In the genomic region with DNA sequence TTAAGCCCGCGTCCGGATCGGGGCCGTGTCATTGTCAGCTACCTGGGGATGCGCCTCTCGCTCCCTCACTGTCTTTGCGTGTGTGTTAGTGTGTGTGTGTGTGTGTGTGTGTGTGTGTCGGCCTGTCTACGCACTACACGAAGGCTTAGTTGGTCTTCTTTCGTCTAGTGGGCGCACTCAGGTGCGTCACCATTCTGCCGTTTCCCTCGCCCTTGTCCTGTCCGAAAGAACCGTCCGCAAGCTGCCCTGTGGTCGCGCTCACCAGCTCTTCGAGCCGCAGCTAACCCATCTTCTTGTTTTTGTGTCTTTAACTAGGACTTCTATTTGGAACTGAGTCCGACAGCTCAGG, we compare ENCODE assay signal across 9 cellular contexts. TPM values are rescaled to one million over a fixed set of nuclear protein-coding genes. Genes with fewer than 3 reads are reported as not detected.
A peak's percentile ranks its signal among the peaks of the same experiment; 100 is the strongest.
DNase-seq lines count a peak whose midpoint lies in the region; ATAC-seq and TF ChIP-seq lines count a peak whose summit lies in the region.
"Had no signal": no experiment of that assay in that cellular context is flagged by ENCODE, and none has a peak within 500 bp of the region (broad histone marks: within the 10 kb centered on the region; RNA-seq: fewer than 3 reads in every experiment).

No MANE protein-coding gene starts in this region.

- peaks cover 4 to 19% (median 14%) of the 10 kb centered on the region in 4 donors for H3K4me1 Mint-ChIP-seq in CD4-positive, alpha-beta memory T cell

- H3K36me3 Mint-ChIP-seq in CD4-positive, alpha-beta memory T cell, result peaks cover 0 to 10% of the 10 kb centered on the region in 2 donors

- H3K27ac ChIP-seq in CD4-positive, alpha-beta memory T cell (ENCODE audit: low read depth, low read length), result no peak overlapping the region
- no peak overlapping the region for H3K27ac ChIP-seq in esophagus muscularis mucosa (replicated peaks in 1 of 4)
- H3K27ac ChIP-seq in osteoblast (ENCODE audit: low read depth, low read length), result no peak overlapping the region
- no peak overlapping the region for H3K27ac ChIP-seq in substantia nigra (ENCODE audit: low read depth, low read length, poor library complexity, severe bottlenecking)

- H4K20me1 ChIP-seq in osteoblast (ENCODE audit: insufficient read depth, low read length), result no peaks in the 10 kb centered on the region

- H3K36me3 ChIP-seq in CD4-positive, alpha-beta memory T cell (ENCODE audit: insufficient read depth, low read length), result no peaks in the 10 kb centered on the region
- H3K36me3 ChIP-seq in esophagus muscularis mucosa, result no peaks in the 10 kb centered on the region
- no peaks in the 10 kb centered on the region for H3K36me3 ChIP-seq in osteoblast (ENCODE audit: insufficient read depth, low read length)

- intact Hi-C loops in CD4-positive, alpha-beta memory T cell (cut with micrococcal nuclease), result no loop called here
- intact Hi-C loops in esophagus muscularis mucosa (cut with DNase I), result no loop called here

- no peaks in the 10 kb centered on the region for H3K79me2 ChIP-seq in osteoblast (ENCODE audit: insufficient read depth, low read length)

- H3K4me3 Mint-ChIP-seq in CD4-positive, alpha-beta memory T cell, result peak overlapping the region; percentile 63 to 87 (median 82)

- no peak overlapping the region for H3K4me3 ChIP-seq in CD4-positive, alpha-beta memory T cell (ENCODE audit: low read length in 2 of 2)
- peak overlapping the region; percentile 61 to 72 (median 65) for H3K4me3 ChIP-seq in esophagus muscularis mucosa
- peak overlapping the region; percentile 70 for H3K4me3 ChIP-seq in osteoblast (ENCODE audit: insufficient read depth, low read length)

- CTCF ChIA-PET in CD4-positive, alpha-beta memory T cell (lab: Charles Lee; ENCODE audit: partially characterized antibody), result no interaction called here

- peaks cover 5% of the 10 kb centered on the region for H3K27me3 ChIP-seq in CD4-positive, alpha-beta memory T cell (ENCODE audit: insufficient read depth, low read length)
- peaks cover 0 to 54% (median 27%) of the 10 kb centered on the region in 4 donors for H3K27me3 ChIP-seq in esophagus muscularis mucosa
- H3K27me3 ChIP-seq in osteoblast (ENCODE audit: insufficient read depth, low read length), result peaks cover 47% of the 10 kb centered on the region

- TF ChIP-seq EP300 in esophagus muscularis mucosa (IDR thresholded peaks at IDR 0.05), result no peak

- H3K27me3 Mint-ChIP-seq in CD4-positive, alpha-beta memory T cell, result peaks cover 37 to 55% of the 10 kb centered on the region in 2 donors

- POLR2A ChIA-PET in CD4-positive, alpha-beta memory T cell (lab: Charles Lee; ENCODE audit: partially characterized antibody), result interaction anchor here (0.7 kb wide), 1 partner anchor 11 kb away, joined by 3 read pairs; no protein-coding TSS in a partner anchor

- no peak for DNase-seq in CD4-positive, alpha-beta memory T cell
- DNase-seq in NCI-H1930 (lab: John Stamatoyannopoulos, UW), result peak; percentile 9 to 12
- DNase-seq in esophagus muscularis mucosa (ENCODE audit: extremely low spot score), result no peak
- DNase-seq in osteoblast (ENCODE audit: insufficient read length, low spot score, missing footprints), result peak; percentile 79
- DNase-seq in substantia nigra (lab: John Stamatoyannopoulos, UW), result no peak
- DNase-seq in NCI-H2171 (lab: John Stamatoyannopoulos, UW), result no peak
- DNase-seq in H4 (ENCODE audit: low spot score), result no peak

- H2AFZ ChIP-seq in osteoblast (ENCODE audit: low read length), result peak overlapping the region; percentile 85

- H3K4me2 ChIP-seq in osteoblast (ENCODE audit: insufficient read depth, low read length), result peak overlapping the region; percentile 80

- H3K4me1 ChIP-seq in CD4-positive, alpha-beta memory T cell (ENCODE audit: insufficient read depth, low read length), result peaks cover 4% of the 10 kb centered on the region
- H3K4me1 ChIP-seq in esophagus muscularis mucosa, result peaks cover 6 to 19% (median 13%) of the 10 kb centered on the region in 4 donors
- peaks cover 4% of the 10 kb centered on the region for H3K4me1 ChIP-seq in osteoblast (ENCODE audit: insufficient read depth, low read length)

- TF ChIP-seq CTCF in esophagus muscularis mucosa (IDR thresholded peaks at IDR 0.05) (no peak), osteoblast (IDR thresholded peaks at IDR 0.05; ENCODE audit: extremely low read depth, low read depth, low read length) (no peak)

- 9% methylated on average over 20 of the region's 24 CpGs for whole genome bisulfite sequencing in esophagus muscularis mucosa

- H3K9me3 ChIP-seq in CD4-positive, alpha-beta memory T cell (ENCODE audit: control insufficient read depth in 1 of 2, low read length in 2 of 2), result no peaks in the 10 kb centered on the region
- no peaks in the 10 kb centered on the region for H3K9me3 ChIP-seq in esophagus muscularis mucosa
- no peaks in the 10 kb centered on the region for H3K9me3 ChIP-seq in osteoblast (ENCODE audit: low read depth, low read length)

- H3K27ac Mint-ChIP-seq in CD4-positive, alpha-beta memory T cell, result peak overlapping the region in 2 of 7 donors; percentile 61 to 74

- no peak for TF ChIP-seq POLR2A in esophagus muscularis mucosa (IDR thresholded peaks at IDR 0.05; ENCODE audit: low read depth)

- no peaks in the 10 kb centered on the region for H3K9me3 Mint-ChIP-seq in CD4-positive, alpha-beta memory T cell

- ATAC-seq in HG02798 (IDR thresholded peaks at IDR 0.05; ENCODE audit: poor library complexity, unreplicated experiment), result no peak

RNA-seq across cellular contexts. Expression of gene PAQR9, which starts 0.7 kb away (rescaled TPM):
- total RNA-seq in CD4-positive, alpha-beta memory T cell, result not detected
- polyA plus RNA-seq in CD4-positive, alpha-beta memory T cell, result not detected
- total RNA-seq in esophagus muscularis mucosa, result not detected
- total RNA-seq in osteoblast, result not detected in 2 replicates
- total RNA-seq in H4 (2014; rRNA removed; shearing (Covaris generic)), result 0.21 TPM in 1 of 2 replicates, not detected in the other
- total RNA-seq: lung had no signal
- polyA plus RNA-seq: lung had no signal

RNA-seq across cellular contexts. Expression of gene U2SURP, which starts 37.2 kb away (rescaled TPM):
- 100 to 1,000 TPM; 137 TPM for total RNA-seq in CD4-positive, alpha-beta memory T cell
- polyA plus RNA-seq in CD4-positive, alpha-beta memory T cell, result 100 to 1,000 TPM in 1 of 2 donors, 10 to 100 TPM in 1; 97.6 to 115 TPM
- total RNA-seq in esophagus muscularis mucosa, result 10 to 100 TPM; 35.7 to 58.6 (median 45.2) TPM
- total RNA-seq in osteoblast, result 85.0 and 85.5 TPM in 2 replicates
- 61.7 and 90.0 TPM in 2 replicates for total RNA-seq in H4 (2014; rRNA removed; shearing (Covaris generic))

Comparison
In these comparisons a context has a peak if more than half of its experiments do, and no peak if none do; other contexts are left out.
1. DNase-seq: peak in NCI-H1930 (2 of 2) and osteoblast (single experiment); none in CD4-positive, alpha-beta memory T cell (0 of 5), esophagus muscularis mucosa (single experiment), substantia nigra (0 of 49), NCI-H2171 (single experiment) and H4 (single experiment).
2. H3K4me3 ChIP-seq: peak in esophagus muscularis mucosa (4 of 4) and osteoblast (single experiment); none in CD4-positive, alpha-beta memory T cell (0 of 2).